In genomic region chr6:43516367-43516696, GRCh38 we compare ENCODE assay signal across 8 cellular contexts. TPM values are rescaled to one million over a fixed set of nuclear protein-coding genes. Genes with fewer than 3 reads are reported as not detected.
DNase-seq lines count a peak whose midpoint lies in the region; ATAC-seq and TF ChIP-seq lines count a peak whose summit lies in the region.

No MANE protein-coding gene starts in this region.

- H3K9ac ChIP-seq in DND-41 (ENCODE audit: low read depth, low read length) (peak overlapping the region; percentile 85), NT2/D1 (ENCODE audit: insufficient read length, low read depth) (peak overlapping the region; percentile 97), fibroblast of lung (ENCODE audit: insufficient read depth, low read length) (peak overlapping the region; percentile 87)

- peaks cover 20% of the 10 kb centered on the region for H4K20me1 ChIP-seq in DND-41 (ENCODE audit: insufficient read depth, low read length)
- H4K20me1 ChIP-seq in fibroblast of lung (ENCODE audit: control insufficient read depth, extremely low read depth, insufficient read depth, low read length) = no peaks in the 10 kb centered on the region

- H3K9me3 ChIP-seq in DND-41 (ENCODE audit: insufficient read depth, low read length, severe bottlenecking) (no peaks in the 10 kb centered on the region), NT2/D1 (ENCODE audit: insufficient read depth, low read length) (no peaks in the 10 kb centered on the region), fibroblast of lung (ENCODE audit: control insufficient read depth, insufficient read depth, low read depth, low read length) (no peaks in the 10 kb centered on the region)

- peak overlapping the region; percentile 89 for H3K4me2 ChIP-seq in DND-41 (ENCODE audit: insufficient read depth, low read length)
- peak overlapping the region; percentile 94 for H3K4me2 ChIP-seq in fibroblast of lung (ENCODE audit: extremely low read depth, insufficient read depth, low read length)

- no peaks in the 10 kb centered on the region for H3K27me3 ChIP-seq in DND-41 (ENCODE audit: insufficient read depth, low read length, poor library complexity)
- no peaks in the 10 kb centered on the region for H3K27me3 ChIP-seq in NT2/D1 (ENCODE audit: insufficient read depth, insufficient read length)
- H3K27me3 ChIP-seq in fibroblast of lung (ENCODE audit: control insufficient read depth, insufficient read depth, low read length) = no peaks in the 10 kb centered on the region

- H3K27ac ChIP-seq in DND-41 (ENCODE audit: low read length) = peak overlapping the region; percentile 87
- H3K27ac ChIP-seq in fibroblast of lung (ENCODE audit: insufficient read depth, low read length) = peak overlapping the region; percentile 86

- H2AFZ ChIP-seq in DND-41 (ENCODE audit: low read depth, low read length) (peak overlapping the region; percentile 87), fibroblast of lung (ENCODE audit: low read length) (peak overlapping the region; percentile 45)

- H3K79me2 ChIP-seq in DND-41 (ENCODE audit: insufficient read depth, low read length) = peaks cover 58% of the 10 kb centered on the region
- peaks cover 49% of the 10 kb centered on the region for H3K79me2 ChIP-seq in fibroblast of lung (ENCODE audit: control insufficient read depth, insufficient read depth, low read length)

- H3K4me1 ChIP-seq in DND-41 (ENCODE audit: insufficient read depth, low read length) (peaks cover 39% of the 10 kb centered on the region), NT2/D1 (ENCODE audit: insufficient read depth, insufficient read length) (peaks cover 4% of the 10 kb centered on the region), fibroblast of lung (ENCODE audit: control insufficient read depth, extremely low read depth, insufficient read depth, low read length) (peaks cover 9% of the 10 kb centered on the region)

- H3K4me3 ChIP-seq in DND-41 (ENCODE audit: low read depth in 1 of 2, low read length in 2 of 2) = peak overlapping the region; percentile 82 to 85
- peak overlapping the region; percentile 99 for H3K4me3 ChIP-seq in NT2/D1 (ENCODE audit: insufficient read length, low read depth)
- peak overlapping the region; percentile 74 to 99 (median 90) for H3K4me3 ChIP-seq in fibroblast of lung (replicated peaks in 1 of 4; ENCODE audit: control extremely low read depth in 1 of 4, insufficient read depth in 1 of 4, low read depth in 3 of 4, low read length in 4 of 4)

- no peak for TF ChIP-seq CTCF in DND-41 (IDR thresholded peaks at IDR 0.05; ENCODE audit: borderline replicate concordance, extremely low read depth, low read length, poor library complexity, severe bottlenecking)
- no peak for TF ChIP-seq CTCF in fibroblast of lung (conservative IDR thresholded peaks at IDR 0.05 in 1 of 2, IDR thresholded peaks at IDR 0.05 in 1 of 2; ENCODE audit: low read depth in 1 of 2, low read length in 2 of 2)

- H3K36me3 ChIP-seq in DND-41 (ENCODE audit: insufficient read depth, low read length) (peaks cover 71% of the 10 kb centered on the region), NT2/D1 (ENCODE audit: insufficient read depth, insufficient read length, low read length) (peaks cover 65% of the 10 kb centered on the region), fibroblast of lung (ENCODE audit: control insufficient read depth, insufficient read depth, low read length) (peaks cover 36% of the 10 kb centered on the region)

- DNase-seq in DND-41 (no peak), NT2/D1 (ENCODE audit: low read depth, low spot score) (no peak), fibroblast of lung (ENCODE audit: low read depth in 2 of 2) (no peak), pons (ENCODE audit: low spot score) (peak; percentile 42), NCI-H187 (lab: John Stamatoyannopoulos, UW) (no peak), iPS-NIHi7 (ENCODE audit: extremely low spot score) (no peak), anterior cingulate cortex (lab: John Stamatoyannopoulos, UW) (no peak), NCI-H2227 treated with DMSO at 0.1 percent for 48 hours (lab: John Stamatoyannopoulos, UW) (no peak)

- no peak for ATAC-seq in DND-41 (ENCODE audit: insufficient read depth, low read depth)

RNA-seq across cellular contexts. Expression of gene YIPF3, which starts 0.4 kb away (rescaled TPM):
- 83.7 and 106 TPM in 2 replicates for total RNA-seq in fibroblast of lung
- polyA plus RNA-seq in fibroblast of lung = 173 TPM in 2 replicates
- polyA plus RNA-seq in fibroblast of lung (2012) = 137 TPM in 2 replicates
- polyA minus RNA-seq in fibroblast of lung (ENCODE audit: low replicate concordance) = 298 and 444 TPM in 2 replicates

RNA-seq across cellular contexts. Expression of gene POLR1C, which starts 0.6 kb away (rescaled TPM):
- total RNA-seq in fibroblast of lung = 27.4 and 32.4 TPM in 2 replicates
- 39.7 and 55.2 TPM in 2 replicates for polyA plus RNA-seq in fibroblast of lung
- polyA plus RNA-seq in fibroblast of lung (2012) = 41.4 and 49.3 TPM in 2 replicates
- 15.0 and 27.4 TPM in 2 replicates for polyA minus RNA-seq in fibroblast of lung (ENCODE audit: low replicate concordance)

RNA-seq across cellular contexts. Expression of gene LRRC73, which starts 6.2 kb away (rescaled TPM):
- total RNA-seq in fibroblast of lung = 0.26 and 0.33 TPM in 2 replicates
- 0.17 and 0.18 TPM in 2 replicates for polyA plus RNA-seq in fibroblast of lung
- polyA plus RNA-seq in fibroblast of lung (2012) = 0.38 and 0.61 TPM in 2 replicates
- not detected in 2 replicates for polyA minus RNA-seq in fibroblast of lung (ENCODE audit: low replicate concordance)

RNA-seq across cellular contexts. Expression of gene TJAP1, which starts 39.0 kb away (rescaled TPM):
- total RNA-seq in fibroblast of lung = 7.4 and 8.9 TPM in 2 replicates
- polyA plus RNA-seq in fibroblast of lung = 18.9 and 22.9 TPM in 2 replicates
- polyA plus RNA-seq in fibroblast of lung (2012) = 15.6 and 21.0 TPM in 2 replicates
- polyA minus RNA-seq in fibroblast of lung (ENCODE audit: low replicate concordance) = 12.6 and 22.3 TPM in 2 replicates

RNA-seq across cellular contexts. Expression of gene XPO5, which starts 59.5 kb away (rescaled TPM):
- total RNA-seq in fibroblast of lung = 18.2 and 20.5 TPM in 2 replicates
- polyA plus RNA-seq in fibroblast of lung = 21.7 and 26.1 TPM in 2 replicates
- 14.2 and 17.8 TPM in 2 replicates for polyA plus RNA-seq in fibroblast of lung (2012)
- 19.2 and 70.1 TPM in 2 replicates for polyA minus RNA-seq in fibroblast of lung (ENCODE audit: low replicate concordance)
